1 cellular context compared by ENCODE assay signal in genomic region chrX:122244080-122244479, GRCh38.
A peak's percentile ranks its signal among the peaks of the same experiment; 100 is the strongest.
TF ChIP-seq lines count a peak whose summit lies in the region.

No MANE protein-coding gene starts in this region.

TF ChIP-seq in WTC11, 78 proteins besides CTCF, POLR2A, EP300 and RAD21 (continued from another document):
- TF ChIP-seq ERG (CRISPR knock-in tag; IDR thresholded peaks at IDR 0.05), result peak; percentile 55; the same call in 1 of the 2 replicates
